Comparison of ENCODE assay signal across 8 cellular contexts in genomic region chr15:76209948-76210347, GRCh38.
"Had no signal": no experiment of that assay in that cellular context is flagged by ENCODE, and none has a peak within 500 bp of the region (broad histone marks: within the 10 kb centered on the region; RNA-seq: fewer than 3 reads in every experiment).

No MANE protein-coding gene starts in this region.

- H3K36me3 Mint-ChIP-seq: natural killer cell had no signal

- H3K27me3 Mint-ChIP-seq: stimulated activated memory B cell treated with anti-CD40 and anti-IgM and Interleukin-4, amounts not matched to agents 10 μg/mL and 1 μg/mL and 100 μg/mL, for 72 hours had no signal

- H3K9me3 Mint-ChIP-seq: activated T-helper 1 cell treated with anti-CD3 and anti-CD28 coated beads, Interleukin-12 subunit alpha, Interleukin-12 subunit beta, Interleukin-2, Interleukin-4 antibody, amounts not matched to agents 30 ng/mL and 10 ng/mL and 1 ng/mL, durations not matched to agents 14 hours and 24 hours and 36 hours; natural killer cell; stimulated activated memory B cell treated with anti-CD40 and anti-IgM and Interleukin-4, amounts not matched to agents 10 μg/mL and 1 μg/mL and 100 μg/mL, for 72 hours had no signal

- ATAC-seq: natural killer cell; stimulated activated memory B cell treated with anti-CD40 and anti-IgM and Interleukin-4, amounts not matched to agents 10 μg/mL and 1 μg/mL and 100 μg/mL, for 72 hours had no signal

- H3K4me1 Mint-ChIP-seq: natural killer cell; stimulated activated memory B cell treated with anti-CD40 and anti-IgM and Interleukin-4, amounts not matched to agents 10 μg/mL and 1 μg/mL and 100 μg/mL, for 72 hours had no signal

- DNase-seq: activated CD4-positive, CD25-positive, alpha-beta regulatory T cell; mesenchymal stem cell; natural killer cell; stimulated activated CD4-positive, alpha-beta T cell treated with anti-CD3 and anti-CD28 coated beads, Interleukin-2, amount 100 ng/mL, for 48 hours; substantia nigra; T-helper 2 cell had no signal

- H3K4me3 Mint-ChIP-seq: activated T-helper 1 cell treated with anti-CD3 and anti-CD28 coated beads, Interleukin-12 subunit alpha, Interleukin-12 subunit beta, Interleukin-2, Interleukin-4 antibody, amounts not matched to agents 30 ng/mL and 10 ng/mL and 1 ng/mL, durations not matched to agents 14 hours and 24 hours and 36 hours; natural killer cell; stimulated activated memory B cell treated with anti-CD40 and anti-IgM and Interleukin-4, amounts not matched to agents 10 μg/mL and 1 μg/mL and 100 μg/mL, for 72 hours had no signal

- H3K27ac Mint-ChIP-seq: activated T-helper 1 cell treated with anti-CD3 and anti-CD28 coated beads, Interleukin-12 subunit alpha, Interleukin-12 subunit beta, Interleukin-2, Interleukin-4 antibody, amounts not matched to agents 30 ng/mL and 10 ng/mL and 1 ng/mL, durations not matched to agents 14 hours and 24 hours and 36 hours; natural killer cell; stimulated activated memory B cell treated with anti-CD40 and anti-IgM and Interleukin-4, amounts not matched to agents 10 μg/mL and 1 μg/mL and 100 μg/mL, for 72 hours had no signal
